In genomic region chr9:23830949-23831730, GRCh38 we compare ENCODE assay signal across 22 cellular contexts. TPM values are rescaled to one million over a fixed set of nuclear protein-coding genes. Genes with fewer than 3 reads are reported as not detected.
DNase-seq lines count a peak whose midpoint lies in the region; ATAC-seq, FAIRE-seq and TF ChIP-seq lines count a peak whose summit lies in the region.
"Had no signal": no experiment of that assay in that cellular context is flagged by ENCODE, and none has a peak within 500 bp of the region (broad histone marks: within the 10 kb centered on the region; RNA-seq: fewer than 3 reads in every experiment).

No MANE protein-coding gene starts in this region.

- no peaks in the 10 kb centered on the region for H3K36me3 ChIP-seq in neural progenitor cell

- DNase-seq in NCI-H1105 treated with DMSO at 0.1 percent for 48 hours (lab: John Stamatoyannopoulos, UW) (peak; percentile 5), NCI-H1105 (lab: John Stamatoyannopoulos, UW) (no peak), NCI-H524 treated with DMSO at 0.1 percent for 48 hours (lab: John Stamatoyannopoulos, UW) (peak; percentile 79), endothelial cell (ENCODE audit: low spot score) (peak; percentile 49), neural progenitor cell (ENCODE audit: low spot score) (peak; percentile 61), GM13976 (ENCODE audit: low spot score) (no peak), GM12892 (ENCODE audit: insufficient read length) (no peak)
- DNase-seq: activated CD4-positive, alpha-beta T cell treated with anti-CD3 and anti-CD28 coated beads for 36 hours; activated CD8-positive, alpha-beta memory T cell treated with anti-CD3 and anti-CD28 coated beads, Interleukin-2, amount 50 U/mL, for 4 hours; activated gamma-delta T cell; DMS 273 treated with DMSO at 0.1 percent for 48 hours; foreskin melanocyte; Kasumi-1; naive thymus-derived CD4-positive, alpha-beta T cell; NCI-H1436; NCI-H345; stimulated activated CD4-positive, alpha-beta T cell treated with anti-CD3 and anti-CD28 coated beads, Interleukin-15, amount 100 ng/mL, for 24 hours; stimulated activated naive CD8-positive, alpha-beta T cell treated with anti-CD3 and anti-CD28 coated beads, Interleukin-15, Interleukin-2, amounts not matched to agents 100 U/mL and 50 U/mL, for 24 hours; T-helper 9 cell had no signal

- FAIRE-seq in GM12892 (lab: Jason Lieb, UNC) = no peak
- FAIRE-seq: A204.1 had no signal

- no peak overlapping the region for H3K9ac ChIP-seq in neural progenitor cell

- peak overlapping the region; percentile 55 for H3K4me3 ChIP-seq in neural progenitor cell

- no peak for TF ChIP-seq POLR2A in GM12892 (IDR thresholded peaks at IDR 0.05; ENCODE audit: low read depth, low read length)

- peak overlapping the region; percentile 84 for H3K4me2 ChIP-seq in neural progenitor cell

- H3K27me3 Mint-ChIP-seq in endothelial cell (ENCODE audit: unreplicated experiment) = peaks cover 3% of the 10 kb centered on the region
- H3K27me3 Mint-ChIP-seq in neural progenitor cell (ENCODE audit: insufficient read depth, low read depth) = peaks cover 26% of the 10 kb centered on the region

- in situ Hi-C loops in GM13976 (cut with MboI; ENCODE audit: low sequenced_read_pairs, unreplicated experiment) = no loop called here

- H3K4me3 Mint-ChIP-seq in endothelial cell (ENCODE audit: unreplicated experiment) (peak overlapping the region; percentile 90), neural progenitor cell (peak overlapping the region; percentile 82)
- H3K4me3 Mint-ChIP-seq: activated CD4-positive, alpha-beta T cell treated with anti-CD3 and anti-CD28 coated beads for 36 hours; naive thymus-derived CD4-positive, alpha-beta T cell had no signal

- H3K27ac Mint-ChIP-seq in endothelial cell (ENCODE audit: unreplicated experiment) (peak overlapping the region; percentile 93), neural progenitor cell (no peak overlapping the region)
- H3K27ac Mint-ChIP-seq: activated CD4-positive, alpha-beta T cell treated with anti-CD3 and anti-CD28 coated beads for 36 hours; naive thymus-derived CD4-positive, alpha-beta T cell had no signal

- peaks cover 22% of the 10 kb centered on the region for H3K4me1 ChIP-seq in neural progenitor cell

- H3K9me3 Mint-ChIP-seq in endothelial cell (ENCODE audit: unreplicated experiment) = no peaks in the 10 kb centered on the region
- no peaks in the 10 kb centered on the region for H3K9me3 Mint-ChIP-seq in neural progenitor cell

- peaks cover 74% of the 10 kb centered on the region for H3K27me3 ChIP-seq in neural progenitor cell

- H3K36me3 Mint-ChIP-seq in endothelial cell (ENCODE audit: low read depth, unreplicated experiment) = no peaks in the 10 kb centered on the region
- no peaks in the 10 kb centered on the region for H3K36me3 Mint-ChIP-seq in neural progenitor cell

- H3F3A ChIP-seq in neural progenitor cell (ENCODE audit: low read depth) = peaks cover 11% of the 10 kb centered on the region

- no peak for ATAC-seq in HG02623 (IDR thresholded peaks at IDR 0.05; ENCODE audit: unreplicated experiment)
- ATAC-seq: activated CD4-positive, alpha-beta T cell treated with anti-CD3 and anti-CD28 coated beads for 36 hours; naive thymus-derived CD4-positive, alpha-beta T cell; stimulated activated naive CD8-positive, alpha-beta T cell treated with anti-CD3 and anti-CD28 coated beads, Interleukin-15, Interleukin-2, amounts not matched to agents 100 U/mL and 50 U/mL, for 24 hours had no signal

- TF ChIP-seq CTCF in endothelial cell (IDR thresholded peaks at IDR 0.05; ENCODE audit: unreplicated experiment) (no peak), neural progenitor cell (IDR thresholded peaks at IDR 0.05) (no peak), GM13976 (IDR thresholded peaks at IDR 0.05; ENCODE audit: borderline replicate concordance, control extremely low read depth, extremely low read depth, insufficient read depth, missing control alignments) (no peak)

- no peaks in the 10 kb centered on the region for H3K79me2 ChIP-seq in neural progenitor cell (ENCODE audit: low read depth)

- H3K9me3 ChIP-seq in neural progenitor cell (ENCODE audit: low read depth) = no peaks in the 10 kb centered on the region

- no peak overlapping the region for H3K27ac ChIP-seq in neural progenitor cell
- H3K27ac ChIP-seq: C4-2B had no signal

- H4K20me1 ChIP-seq in neural progenitor cell (ENCODE audit: low read depth) = peaks cover 25% of the 10 kb centered on the region

- peak overlapping the region; percentile 77 for H2AFZ ChIP-seq in neural progenitor cell (replicated peaks)

- H3K4me1 Mint-ChIP-seq in endothelial cell (ENCODE audit: unreplicated experiment) (peaks cover 25% of the 10 kb centered on the region), neural progenitor cell (peaks cover 23% of the 10 kb centered on the region)
- H3K4me1 Mint-ChIP-seq: naive thymus-derived CD4-positive, alpha-beta T cell had no signal

RNA-seq across cellular contexts. Expression of gene ELAVL2, which starts 5.1 kb away (rescaled TPM):
- total RNA-seq in endothelial cell (ENCODE audit: unreplicated experiment) = 10.3 TPM
- 17.1 and 21.1 TPM in 2 replicates for total RNA-seq in neural progenitor cell (ENCODE audit: low replicate concordance)
- polyA plus RNA-seq in GM12892 (2012; ENCODE audit: missing spikeins) = not detected
- total RNA-seq: activated CD4-positive, alpha-beta T cell treated with anti-CD3 and anti-CD28 coated beads for 36 hours; naive thymus-derived CD4-positive, alpha-beta T cell had no signal
- polyA plus RNA-seq: naive thymus-derived CD4-positive, alpha-beta T cell had no signal

Comparison
In these comparisons a context has a peak if more than half of its experiments do, and no peak if none do; other contexts are left out.
1. DNase-seq: peak in NCI-H1105 treated with DMSO at 0.1 percent for 48 hours (single experiment), NCI-H524 treated with DMSO at 0.1 percent for 48 hours (single experiment), endothelial cell (single experiment) and neural progenitor cell (single experiment); none in NCI-H1105 (single experiment), GM13976 (single experiment) and GM12892 (single experiment).